22 cellular contexts compared by ENCODE assay signal in genomic region chr1:30330644-30331043, GRCh38.
DNase-seq lines count a peak whose midpoint lies in the region; FAIRE-seq and TF ChIP-seq lines count a peak whose summit lies in the region.
"Had no signal": no experiment of that assay in that cellular context is flagged by ENCODE, and none has a peak within 500 bp of the region (broad histone marks: within the 10 kb centered on the region; RNA-seq: fewer than 3 reads in every experiment).

No MANE protein-coding gene starts in this region.

- peaks cover 17% of the 10 kb centered on the region for H3K4me1 ChIP-seq in BLaER1
- H3K4me1 ChIP-seq in colonic mucosa = no peaks in the 10 kb centered on the region
- no peaks in the 10 kb centered on the region for H3K4me1 ChIP-seq in vagina
- H3K4me1 ChIP-seq: A549, HAP-1 had no signal

- H3K36me3 ChIP-seq in BLaER1 (no peaks in the 10 kb centered on the region), colonic mucosa (no peaks in the 10 kb centered on the region), vagina (no peaks in the 10 kb centered on the region)
- H3K36me3 ChIP-seq: HAP-1 had no signal

- H3K9ac ChIP-seq in BLaER1 (no peak overlapping the region), colonic mucosa (ENCODE audit: low read depth in 2 of 2, low read length in 2 of 2) (no peak overlapping the region)
- H3K9ac ChIP-seq: GM23248, KMS-11 had no signal

- TF ChIP-seq CTCF in colonic mucosa (IDR thresholded peaks at IDR 0.05) = no peak
- TF ChIP-seq CTCF in vagina (IDR thresholded peaks at IDR 0.05) = no peak

- H3K27me3 ChIP-seq in BLaER1 (no peaks in the 10 kb centered on the region), colonic mucosa (no peaks in the 10 kb centered on the region), vagina (no peaks in the 10 kb centered on the region)

- intact Hi-C loops in colonic mucosa (cut with DNase I) = no loop called here
- intact Hi-C loops in vagina (cut with DNase I) = no loop called here

- no peaks in the 10 kb centered on the region for H4K20me1 ChIP-seq in BLaER1

- no peak for FAIRE-seq in RCC 7860 (lab: Jason Lieb, UNC)
- FAIRE-seq: A549, GM12891, GM19239 had no signal

- no peak for TF ChIP-seq POLR2A in vagina (IDR thresholded peaks at IDR 0.05)

- no peak overlapping the region for H3K27ac ChIP-seq in BLaER1
- H3K27ac ChIP-seq in colonic mucosa = no peak overlapping the region
- no peak overlapping the region for H3K27ac ChIP-seq in vagina
- H3K27ac ChIP-seq: 22Rv1, A549, GM23248, KMS-11 had no signal

- no peaks in the 10 kb centered on the region for H3K9me3 ChIP-seq in BLaER1
- no peaks in the 10 kb centered on the region for H3K9me3 ChIP-seq in colonic mucosa
- no peaks in the 10 kb centered on the region for H3K9me3 ChIP-seq in vagina
- H3K9me3 ChIP-seq: A549, HAP-1 had no signal

- peak overlapping the region; percentile 67 for H3K4me2 ChIP-seq in BLaER1
- H3K4me2 ChIP-seq: A549, KMS-11 had no signal

- H3K4me3 ChIP-seq in BLaER1 (no peak overlapping the region), colonic mucosa (no peak overlapping the region), vagina (no peak overlapping the region)
- H3K4me3 ChIP-seq: A549, GM23248, HAP-1 had no signal

- DNase-seq in activated CD8-positive, alpha-beta memory T cell treated with anti-CD3 and anti-CD28 coated beads for 24 hours = peak; percentile 37
- no peak for DNase-seq in activated CD8-positive, alpha-beta memory T cell treated with anti-CD3 and anti-CD28 coated beads, Interleukin-2, amount 50 U/mL, for 4 hours
- DNase-seq in colonic mucosa (peak; percentile 11), vagina (ENCODE audit: extremely low spot score in 2 of 2) (peak; percentile 37 to 43), GM03348 (ENCODE audit: low spot score) (no peak), RCC 7860 (ENCODE audit: low spot score) (no peak)
- DNase-seq: C1 segment of cervical spinal cord; CD4-positive, CD25-positive, alpha-beta regulatory T cell; CD8-positive, alpha-beta memory T cell; COR-L47; DMS 273 treated with DMSO at 0.1 percent for 48 hours; DMS53; DND-41; EL; GM23248 had no signal

Comparison
In these comparisons a context has a peak if more than half of its experiments do, and no peak if none do; other contexts are left out.
1. DNase-seq: peak in activated CD8-positive, alpha-beta memory T cell treated with anti-CD3 and anti-CD28 coated beads for 24 hours (single experiment), colonic mucosa (single experiment) and vagina (2 of 2); none in activated CD8-positive, alpha-beta memory T cell treated with anti-CD3 and anti-CD28 coated beads, Interleukin-2, amount 50 U/mL, for 4 hours (single experiment), GM03348 (single experiment) and RCC 7860 (single experiment).